ENCODE assay signal across 1 cellular context in genomic region chr9:112750111-112750766, GRCh38.
TF ChIP-seq lines count a peak whose summit lies in the region.

Gene SNX30 (plus strand): TSS chr9:112750760. CDS start chr9:112751002, 242 bp downstream.

TF ChIP-seq in A549, 52 proteins besides CTCF, POLR2A, EP300 and RAD21 (continued from another document):
- TF ChIP-seq USF2 (IDR thresholded peaks at IDR 0.05) (peak; percentile 67), HES2 (IDR thresholded peaks at IDR 0.05) (no peak), PBX3 (IDR thresholded peaks at IDR 0.05) (no peak), NFE2L2 (conservative IDR thresholded peaks at IDR 0.05; ENCODE audit: low read length) (no peak), RNF2 (IDR thresholded peaks at IDR 0.05; ENCODE audit: borderline replicate concordance, low read depth) (no peak), CHD4 (IDR thresholded peaks at IDR 0.05; ENCODE audit: borderline replicate concordance) (no peak), BHLHE40 (IDR thresholded peaks at IDR 0.05; ENCODE audit: low read depth, low read length) (no peak), CEBPB (IDR thresholded peaks at IDR 0.05) (no peak), CHD2 (IDR thresholded peaks at IDR 0.05; ENCODE audit: low read length, partially characterized antibody) (no peak)
